Comparison of ENCODE assay signal across 20 cellular contexts in the genomic region with DNA sequence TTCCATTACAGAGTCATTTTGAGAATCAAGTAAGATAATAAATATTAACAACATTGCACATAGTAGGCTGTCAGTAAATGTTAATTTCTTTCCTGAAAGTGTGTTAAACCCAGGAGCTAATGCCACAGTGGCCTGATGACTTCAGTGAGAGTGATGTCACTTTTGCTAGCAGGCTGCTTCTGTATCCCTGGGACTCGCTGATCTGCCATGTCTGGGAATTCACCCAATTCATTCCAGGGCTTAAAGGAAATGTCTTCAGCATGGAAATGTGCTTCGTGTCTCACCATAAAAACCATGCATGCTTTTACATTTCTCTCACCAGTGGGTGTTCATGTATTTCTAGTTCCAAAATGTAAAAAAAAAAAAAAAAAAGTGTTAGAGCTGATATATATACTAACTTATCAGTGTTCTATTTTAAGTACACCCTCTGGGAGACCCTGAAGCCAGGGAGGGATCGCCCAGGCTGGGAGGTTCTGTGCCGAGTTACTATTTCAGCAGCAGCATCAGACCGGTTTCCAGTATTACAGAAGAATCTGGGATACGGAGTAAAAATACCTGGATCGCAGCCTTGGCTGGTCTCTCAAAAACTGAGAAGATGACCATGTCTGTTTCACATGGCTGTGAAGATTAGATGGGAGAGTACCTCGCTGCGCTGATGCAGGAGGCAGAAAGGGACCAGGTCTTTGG. TPM values are rescaled to one million over a fixed set of nuclear protein-coding genes. Genes with fewer than 3 reads are reported as not detected.
DNase-seq lines count a peak whose midpoint lies in the region; ATAC-seq and TF ChIP-seq lines count a peak whose summit lies in the region.
"Had no signal": no experiment of that assay in that cellular context is flagged by ENCODE, and none has a peak within 500 bp of the region (broad histone marks: within the 10 kb centered on the region; RNA-seq: fewer than 3 reads in every experiment).

No MANE protein-coding gene starts in this region.

- DNase-seq in Daoy (ENCODE audit: low read depth) (peak; percentile 15), brain microvascular endothelial cell (peak; percentile 5), heart left ventricle (peak in 1 of 5 donors; percentile 36), neural progenitor cell (ENCODE audit: low spot score) (peak; percentile 18), uterus (no peak), T-helper 2 cell (no peak), pons (ENCODE audit: low spot score) (no peak)
- DNase-seq: activated CD4-positive, alpha-beta T cell treated with anti-CD3 and anti-CD28 coated beads for 4 hours; DMS53; Kasumi-1; NCI-H2029; NCI-H69; Peyer's patch; stimulated activated CD4-positive, alpha-beta T cell treated with anti-CD3 and anti-CD28 coated beads, Interleukin-2, amount 100 ng/mL, for 48 hours; upper lobe of right lung had no signal

- TF ChIP-seq CTCF in brain microvascular endothelial cell (IDR thresholded peaks at IDR 0.05; ENCODE audit: low read depth, low read length, missing control alignments) (no peak), heart left ventricle (IDR thresholded peaks at IDR 0.05) (no peak), neural progenitor cell (IDR thresholded peaks at IDR 0.05) (no peak), uterus (IDR thresholded peaks at IDR 0.05) (no peak)

- ATAC-seq in heart left ventricle (peak; percentile 77 to 90 (median 86)), GM18870 (IDR thresholded peaks at IDR 0.05; ENCODE audit: unreplicated experiment) (no peak)
- ATAC-seq: upper lobe of right lung had no signal

- peaks cover 65% of the 10 kb centered on the region for H3F3A ChIP-seq in neural progenitor cell (ENCODE audit: low read depth)

- H4K20me1 ChIP-seq in neural progenitor cell (ENCODE audit: low read depth) = peaks cover 70% of the 10 kb centered on the region

- peaks cover 79% of the 10 kb centered on the region for H3K79me2 ChIP-seq in neural progenitor cell (ENCODE audit: low read depth)

- TF ChIP-seq POLR2A in heart left ventricle (IDR thresholded peaks at IDR 0.05) = no peak
- TF ChIP-seq POLR2A in uterus (IDR thresholded peaks at IDR 0.05) = no peak

- H3K9ac ChIP-seq in neural progenitor cell = no peak overlapping the region

- peaks cover 8% of the 10 kb centered on the region for H3K4me1 Mint-ChIP-seq in neural progenitor cell

- peak overlapping the region; percentile 76 for H3K4me3 Mint-ChIP-seq in neural progenitor cell
- H3K4me3 Mint-ChIP-seq: activated T-helper 1 cell treated with anti-CD3 and anti-CD28 coated beads, Interleukin-12 subunit alpha, Interleukin-12 subunit beta, Interleukin-2, Interleukin-4 antibody, amounts not matched to agents 30 ng/mL and 10 ng/mL and 1 ng/mL, durations not matched to agents 14 hours and 24 hours and 36 hours; GM23338; mesothelial cell of epicardium had no signal

- peaks cover 0 to 8% (median 0%) of the 10 kb centered on the region in 12 donors for H3K9me3 ChIP-seq in heart left ventricle
- H3K9me3 ChIP-seq in neural progenitor cell (ENCODE audit: low read depth) = peaks cover 6% of the 10 kb centered on the region
- no peaks in the 10 kb centered on the region for H3K9me3 ChIP-seq in uterus
- H3K9me3 ChIP-seq: Peyer's patch, upper lobe of right lung had no signal

- H3K36me3 Mint-ChIP-seq in neural progenitor cell = peaks cover 30% of the 10 kb centered on the region

- peak overlapping the region; percentile 78 for H3K4me2 ChIP-seq in neural progenitor cell

- 20 to 31% (median 28%) methylated on average over 9 of the region's 9 CpGs for WGBS in heart left ventricle, 4 donors

- H3K36me3 ChIP-seq in brain microvascular endothelial cell (replicated peaks) = no peaks in the 10 kb centered on the region
- H3K36me3 ChIP-seq in heart left ventricle = no peaks in the 10 kb centered on the region
- peaks cover 18% of the 10 kb centered on the region for H3K36me3 ChIP-seq in neural progenitor cell
- no peaks in the 10 kb centered on the region for H3K36me3 ChIP-seq in uterus
- H3K36me3 ChIP-seq: Peyer's patch, upper lobe of right lung had no signal

- H3K4me1 ChIP-seq in heart left ventricle (peaks cover 0 to 13% (median 4%) of the 10 kb centered on the region in 12 donors), neural progenitor cell (peaks cover 47% of the 10 kb centered on the region), uterus (no peaks in the 10 kb centered on the region)
- H3K4me1 ChIP-seq: Peyer's patch, upper lobe of right lung had no signal

- in situ Hi-C loops in brain microvascular endothelial cell (cut with HindIII; ENCODE audit: low pct_ligation_motif_present, low sequenced_read_pairs) = no loop called here

- H3K4me3 ChIP-seq in brain microvascular endothelial cell (ENCODE audit: low read depth, low read length) (no peak overlapping the region), heart left ventricle (no peak overlapping the region), neural progenitor cell (peak overlapping the region; percentile 36), uterus (no peak overlapping the region)
- H3K4me3 ChIP-seq: Peyer's patch, upper lobe of right lung had no signal

- peaks cover 48% of the 10 kb centered on the region for H3K27me3 ChIP-seq in brain microvascular endothelial cell (replicated peaks)
- peaks cover 0 to 12% (median 0%) of the 10 kb centered on the region in 9 donors for H3K27me3 ChIP-seq in heart left ventricle
- H3K27me3 ChIP-seq in neural progenitor cell = no peaks in the 10 kb centered on the region
- peaks cover 0 to 9% of the 10 kb centered on the region in 2 donors for H3K27me3 ChIP-seq in uterus
- H3K27me3 ChIP-seq: Peyer's patch had no signal

- intact Hi-C loops in heart left ventricle (cut with DNase I) (no loop called here), uterus (cut with DNase I; ENCODE audit: low total_unique reads) (no loop called here)

- peaks cover 19% of the 10 kb centered on the region for H3K9me3 Mint-ChIP-seq in neural progenitor cell
- H3K9me3 Mint-ChIP-seq: activated T-helper 1 cell treated with anti-CD3 and anti-CD28 coated beads, Interleukin-12 subunit alpha, Interleukin-12 subunit beta, Interleukin-2, Interleukin-4 antibody, amounts not matched to agents 30 ng/mL and 10 ng/mL and 1 ng/mL, durations not matched to agents 14 hours and 24 hours and 36 hours; GM23338 had no signal

- H3K27me3 Mint-ChIP-seq in neural progenitor cell (ENCODE audit: insufficient read depth, low read depth) = no peaks in the 10 kb centered on the region

- H2AFZ ChIP-seq in neural progenitor cell (replicated peaks) = no peak overlapping the region
- H2AFZ ChIP-seq: GM23338 had no signal

- H3K27ac Mint-ChIP-seq in neural progenitor cell = peak overlapping the region; percentile 99
- H3K27ac Mint-ChIP-seq: activated T-helper 1 cell treated with anti-CD3 and anti-CD28 coated beads, Interleukin-12 subunit alpha, Interleukin-12 subunit beta, Interleukin-2, Interleukin-4 antibody, amounts not matched to agents 30 ng/mL and 10 ng/mL and 1 ng/mL, durations not matched to agents 14 hours and 24 hours and 36 hours; GM23338; mesothelial cell of epicardium had no signal

- H3K27ac ChIP-seq in brain microvascular endothelial cell (no peak overlapping the region), heart left ventricle (no peak overlapping the region), neural progenitor cell (peak overlapping the region; percentile 95), uterus (no peak overlapping the region)
- H3K27ac ChIP-seq: epithelial cell of prostate, Peyer's patch, upper lobe of right lung had no signal

RNA-seq across cellular contexts. Expression of gene MAPRE3, which starts 56.7 kb away (rescaled TPM):
- total RNA-seq in Daoy (2014; rRNA removed; shearing (Covaris generic)) = 4.6 and 6.6 TPM in 2 replicates
- 10 to 100 TPM; 27.4 to 55.2 (median 42.3) TPM for total RNA-seq in heart left ventricle
- 10 to 100 TPM; 28.7 to 65.0 TPM for polyA plus RNA-seq in heart left ventricle
- 3.1 and 6.2 TPM in 2 replicates for total RNA-seq in neural progenitor cell (ENCODE audit: low replicate concordance)
- total RNA-seq in uterus = 10 to 100 TPM in 1 of 4 donors, 1 to 10 TPM in 3; 2.9 to 49.6 (median 4.9) TPM

Comparison
In these comparisons a context has a peak if more than half of its experiments do, and no peak if none do; other contexts are left out.
1. DNase-seq: peak in Daoy (single experiment), brain microvascular endothelial cell (single experiment) and neural progenitor cell (single experiment); none in uterus (0 of 2), T-helper 2 cell (0 of 5) and pons (single experiment).